In the genomic region with DNA sequence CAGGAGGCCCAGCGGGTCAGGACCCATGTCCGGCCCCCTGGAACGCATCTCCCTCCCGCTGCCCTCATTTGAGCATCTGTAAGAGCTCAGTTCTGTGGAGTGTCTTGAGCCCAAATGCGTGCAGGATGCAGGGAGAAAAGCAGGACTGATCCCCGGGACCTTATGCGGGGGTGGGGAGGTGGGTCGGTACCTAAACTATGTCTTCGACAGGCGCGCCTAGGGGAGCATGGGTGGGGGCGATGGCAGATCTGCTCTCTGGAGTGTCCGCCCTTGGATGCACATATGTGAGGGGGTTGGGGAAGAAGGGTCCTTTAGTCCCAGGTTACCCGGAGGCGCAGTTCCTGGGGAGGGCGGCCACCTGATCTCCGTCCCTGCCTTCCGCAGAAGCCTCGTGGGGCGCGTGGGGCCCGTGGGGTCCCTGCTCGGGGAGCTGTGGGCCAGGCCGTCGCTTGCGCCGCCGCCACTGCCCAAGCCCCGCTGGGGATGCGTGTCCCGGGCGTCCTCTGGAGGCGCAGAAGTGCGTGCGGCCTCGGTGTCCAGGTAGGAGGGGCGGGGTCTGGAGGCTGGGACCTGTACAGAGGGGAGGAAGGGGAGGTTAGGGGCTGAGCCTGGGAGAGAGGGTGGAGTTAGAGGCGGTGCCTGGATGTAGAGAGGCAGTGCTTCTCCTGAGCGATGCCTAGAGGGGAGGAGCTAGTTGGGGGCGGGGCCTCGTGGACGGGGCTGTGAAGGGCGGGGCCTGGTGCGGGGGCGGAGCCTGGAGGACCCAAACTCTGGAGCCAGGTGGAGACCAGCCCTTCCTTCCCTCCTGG, we compare ENCODE assay signal across 8 cellular contexts. TPM values are rescaled to one million over a fixed set of nuclear protein-coding genes. Genes with fewer than 3 reads are reported as not detected.
A peak's percentile ranks its signal among the peaks of the same experiment; 100 is the strongest.
DNase-seq lines count a peak whose midpoint lies in the region; ATAC-seq and TF ChIP-seq lines count a peak whose summit lies in the region.

No MANE protein-coding gene starts in this region.

- H3K4me3 Mint-ChIP-seq in MCF 10A (ENCODE audit: unreplicated experiment) = no peak overlapping the region
- H3K4me3 Mint-ChIP-seq in stimulated activated naive B cell treated with anti-CD40 and anti-IgM and Interleukin-4, amounts not matched to agents 10 μg/mL and 1 μg/mL and 100 μg/mL, for 72 hours = peak overlapping the region; percentile 76 to 84

- H4K8ac ChIP-seq in mesenchymal stem cell (ENCODE audit: low read length) = no peak overlapping the region

- peaks cover 7% of the 10 kb centered on the region for H3K36me3 Mint-ChIP-seq in MCF 10A (ENCODE audit: insufficient read depth, unreplicated experiment)
- H3K36me3 Mint-ChIP-seq in stimulated activated naive B cell treated with anti-CD40 and anti-IgM and Interleukin-4, amounts not matched to agents 10 μg/mL and 1 μg/mL and 100 μg/mL, for 72 hours = peaks cover 10 to 11% of the 10 kb centered on the region in 2 donors

- H3K9me3 Mint-ChIP-seq in MCF 10A (ENCODE audit: unreplicated experiment) = no peaks in the 10 kb centered on the region
- no peaks in the 10 kb centered on the region for H3K9me3 Mint-ChIP-seq in stimulated activated naive B cell treated with anti-CD40 and anti-IgM and Interleukin-4, amounts not matched to agents 10 μg/mL and 1 μg/mL and 100 μg/mL, for 72 hours

- no peak overlapping the region for H3K4ac ChIP-seq in mesenchymal stem cell (ENCODE audit: low read depth in 1 of 2, low read length in 2 of 2)

- H3K27me3 Mint-ChIP-seq in MCF 10A (ENCODE audit: insufficient read depth, unreplicated experiment) = no peaks in the 10 kb centered on the region
- peaks cover 52 to 69% of the 10 kb centered on the region in 2 donors for H3K27me3 Mint-ChIP-seq in stimulated activated naive B cell treated with anti-CD40 and anti-IgM and Interleukin-4, amounts not matched to agents 10 μg/mL and 1 μg/mL and 100 μg/mL, for 72 hours

- no peak overlapping the region for H3K4me2 ChIP-seq in mesenchymal stem cell (ENCODE audit: low read length, poor library complexity, severe bottlenecking)

- H3K9me3 ChIP-seq in HEK293 (ENCODE audit: control insufficient read depth, insufficient read depth, low read depth, low read length) = no peaks in the 10 kb centered on the region
- H3K9me3 ChIP-seq in mesenchymal stem cell (ENCODE audit: control insufficient read depth, low read length) = no peaks in the 10 kb centered on the region

- H3K27me3 ChIP-seq in mesenchymal stem cell (ENCODE audit: control insufficient read depth in 1 of 2, insufficient read depth in 1 of 2, low read length in 2 of 2) = peaks cover 7 to 66% of the 10 kb centered on the region in 2 experiments

- H3K4me1 ChIP-seq in HEK293 (ENCODE audit: control insufficient read depth, insufficient read depth, low read length) = no peaks in the 10 kb centered on the region; the same call in 1 of the 2 replicates
- H3K4me1 ChIP-seq in mesenchymal stem cell (ENCODE audit: control insufficient read depth, insufficient read depth, low read depth, low read length) = peaks cover 14% of the 10 kb centered on the region

- peak overlapping the region; percentile 29 for H2AFZ ChIP-seq in mesenchymal stem cell (ENCODE audit: low read depth, low read length)

- H2BK15ac ChIP-seq in mesenchymal stem cell (ENCODE audit: low read depth, poor library complexity, severe bottlenecking) = no peak overlapping the region

- CTCF ChIA-PET in HEK293 (lab: Yijun Ruan, JAX) (interaction anchor here (0.6 to 0.9 kb wide), 3 partner anchors 12 to 14 kb away, joined by 3 to 5 read pairs (median 3); no protein-coding TSS in a partner anchor), MCF 10A (lab: Yijun Ruan, JAX) (no interaction called here)

- intact Hi-C loops in MCF 10A (cut with micrococcal nuclease) = no loop called here

- H2BK12ac ChIP-seq in mesenchymal stem cell (ENCODE audit: low read length in 2 of 2) = no peak overlapping the region

- H3K14ac ChIP-seq in mesenchymal stem cell (ENCODE audit: low read length in 2 of 2) = no peak overlapping the region

- no peak for TF ChIP-seq CTCF in HEK293 (tag by site-specific recombination; IDR thresholded peaks at IDR 0.05)
- no peak for TF ChIP-seq CTCF in MCF 10A (IDR thresholded peaks at IDR 0.05; ENCODE audit: unreplicated experiment)

- peak overlapping the region in 1 of 2 experiments; percentile 34 for H3K18ac ChIP-seq in mesenchymal stem cell (ENCODE audit: low read depth in 1 of 2, low read length in 2 of 2)

- H3K9ac ChIP-seq in mesenchymal stem cell (ENCODE audit: low read length) = no peak overlapping the region

- no peaks in the 10 kb centered on the region for H3K4me1 Mint-ChIP-seq in MCF 10A (ENCODE audit: insufficient read depth, unreplicated experiment)
- peaks cover 20 to 29% of the 10 kb centered on the region in 2 donors for H3K4me1 Mint-ChIP-seq in stimulated activated naive B cell treated with anti-CD40 and anti-IgM and Interleukin-4, amounts not matched to agents 10 μg/mL and 1 μg/mL and 100 μg/mL, for 72 hours

- H3K79me1 ChIP-seq in mesenchymal stem cell (replicated peaks; ENCODE audit: low read length, poor library complexity, severe bottlenecking) = no peaks in the 10 kb centered on the region

- H4K91ac ChIP-seq in mesenchymal stem cell (ENCODE audit: low read length) = no peak overlapping the region

- no peak overlapping the region for H2AK5ac ChIP-seq in mesenchymal stem cell (ENCODE audit: low read length, severe bottlenecking)

- no peak overlapping the region for H3K27ac Mint-ChIP-seq in MCF 10A (ENCODE audit: low read depth, unreplicated experiment)
- H3K27ac Mint-ChIP-seq in stimulated activated naive B cell treated with anti-CD40 and anti-IgM and Interleukin-4, amounts not matched to agents 10 μg/mL and 1 μg/mL and 100 μg/mL, for 72 hours = peak overlapping the region; percentile 42

- whole genome bisulfite sequencing in mesenchymal stem cell = 20% methylated on average over 45 of the region's 45 CpGs

- no TSS peak for BruUV-seq in MCF 10A (replicated peaks; lab: Mats Ljungman, UMichigan)

- DNase-seq in AG20443 (ENCODE audit: low spot score) = peak; percentile 81
- DNase-seq in T1000 (lab: John Stamatoyannopoulos, UW) = peak; percentile 43
- DNase-seq in MCF 10A (ENCODE audit: unreplicated experiment) = peak; percentile 46
- DNase-seq in mesenchymal stem cell = peak; percentile 43
- peak; percentile 58 for DNase-seq in stimulated activated naive B cell treated with anti-CD40 and anti-IgM and Interleukin-4, amounts not matched to agents 10 μg/mL and 1 μg/mL and 100 μg/mL, for 72 hours

- no peaks in the 10 kb centered on the region for H3K36me3 ChIP-seq in HEK293 (ENCODE audit: control insufficient read depth in 2 of 2, insufficient read depth in 1 of 2, low read length in 2 of 2)
- H3K36me3 ChIP-seq in mesenchymal stem cell (ENCODE audit: control insufficient read depth in 1 of 2, insufficient read depth in 2 of 2, low read depth in 1 of 2, low read length in 2 of 2) = peaks cover 0 to 9% of the 10 kb centered on the region in 2 experiments

- H2BK5ac ChIP-seq in mesenchymal stem cell (ENCODE audit: low read depth, low read length, poor library complexity, severe bottlenecking) = no peak overlapping the region

- H3K27ac ChIP-seq in HEK293 (ENCODE audit: extremely low read depth, low read depth, low read length) (no peak overlapping the region), mesenchymal stem cell (ENCODE audit: low read length, poor library complexity, severe bottlenecking) (no peak overlapping the region)

- peak; percentile 83 for ATAC-seq in stimulated activated naive B cell treated with anti-CD40 and anti-IgM and Interleukin-4, amounts not matched to agents 10 μg/mL and 1 μg/mL and 100 μg/mL, for 72 hours (replicated peaks)
- ATAC-seq in GM18909 (IDR thresholded peaks at IDR 0.05; ENCODE audit: poor library complexity, unreplicated experiment) (no peak), GM18858 (IDR thresholded peaks at IDR 0.05; ENCODE audit: unreplicated experiment) (no peak)

- H3K23ac ChIP-seq in mesenchymal stem cell (ENCODE audit: low read length in 2 of 2) = no peak overlapping the region

- no peak overlapping the region for H2BK120ac ChIP-seq in mesenchymal stem cell (ENCODE audit: low read depth, low read length)

- POLR2A ChIA-PET in HEK293 (lab: Yijun Ruan, JAX) (no interaction called here), MCF 10A (lab: Yijun Ruan, JAX) (interaction anchor here (0.7 kb wide), 2 partner anchors 49 to 235 kb away, joined by 3 read pairs; no protein-coding TSS in a partner anchor)

- no peak overlapping the region for H3K4me3 ChIP-seq in HEK293 (ENCODE audit: low read depth, low read length)
- no peak overlapping the region for H3K4me3 ChIP-seq in mesenchymal stem cell (ENCODE audit: insufficient read depth in 1 of 2, low read depth in 1 of 2, low read length in 2 of 2)

TF ChIP-seq in HEK293, 187 proteins besides CTCF, POLR2A, EP300 and RAD21 (continues in another document):
- no peak for TF ChIP-seq TCF7L2 (IDR thresholded peaks at IDR 0.05; ENCODE audit: borderline replicate concordance, low read depth, low read length)

RNA-seq across cellular contexts. Expression of a gene that starts 2.8 kb away (rescaled TPM):
- 0.12 and 0.29 TPM in 2 replicates for total RNA-seq in MCF 10A (2022)
- polyA plus RNA-seq in mesenchymal stem cell (2013, experiment 1 of 2) = 0.32 TPM
- 0.23 TPM for polyA plus RNA-seq in mesenchymal stem cell (2013, experiment 2 of 2)

RNA-seq across cellular contexts. Expression of a gene that starts 12.2 kb away (rescaled TPM):
- 11.9 and 21.7 TPM in 2 replicates for total RNA-seq in MCF 10A (2022)
- polyA plus RNA-seq in mesenchymal stem cell (2013, experiment 1 of 2) = 2.1 TPM
- polyA plus RNA-seq in mesenchymal stem cell (2013, experiment 2 of 2) = 1.7 TPM

RNA-seq across cellular contexts. Expression of a gene that starts 24.9 kb away (rescaled TPM):
- total RNA-seq in MCF 10A (2022) = 354 and 393 TPM in 2 replicates
- 201 TPM for polyA plus RNA-seq in mesenchymal stem cell (2013, experiment 1 of 2)
- 201 TPM for polyA plus RNA-seq in mesenchymal stem cell (2013, experiment 2 of 2)

RNA-seq across cellular contexts. Expression of a gene that starts 25.6 kb away (rescaled TPM):
- 4.8 and 6.6 TPM in 2 replicates for total RNA-seq in MCF 10A (2022)
- 0.61 TPM for polyA plus RNA-seq in mesenchymal stem cell (2013, experiment 1 of 2)
- 0.66 TPM for polyA plus RNA-seq in mesenchymal stem cell (2013, experiment 2 of 2)

Comparison
In these comparisons a context has a peak if more than half of its experiments do, and no peak if none do; other contexts are left out.
1. ATAC-seq: peak in stimulated activated naive B cell treated with anti-CD40 and anti-IgM and Interleukin-4, amounts not matched to agents 10 μg/mL and 1 μg/mL and 100 μg/mL, for 72 hours (2 of 2); none in GM18909 (single experiment) and GM18858 (single experiment).
2. Peak in every context shown above with its lines, with median percentiles within 50 percentile points of each other: DNase-seq.